35 cellular contexts compared by ENCODE assay signal in genomic region chr2:21055451-21055850, GRCh38. TPM values are rescaled to one million over a fixed set of nuclear protein-coding genes. Genes with fewer than 3 reads are reported as not detected.
"Had no signal": no experiment of that assay in that cellular context is flagged by ENCODE, and none has a peak within 500 bp of the region (broad histone marks: within the 10 kb centered on the region; RNA-seq: fewer than 3 reads in every experiment).

No MANE protein-coding gene starts in this region.

- H3K27me3 ChIP-seq: brain microvascular endothelial cell, MG63 had no signal

- H3K36me3 ChIP-seq: brain microvascular endothelial cell, MG63, SJCRH30 had no signal

- H3K4me1 ChIP-seq: SJCRH30 had no signal

- H3K9me3 ChIP-seq: MG63, SJCRH30 had no signal

- DNase-seq: activated B cell treated with CpG ODN at 0.5 μM for 24 hours; activated CD4-positive, alpha-beta memory T cell treated with anti-CD3 and anti-CD28 coated beads, Interleukin-2, amount 10 ng/mL, durations not matched to agents 7 days and 5 days; activated CD4-positive, alpha-beta T cell treated with anti-CD3 and anti-CD28 coated beads for 4 hours; activated CD4-positive, CD25-positive, alpha-beta regulatory T cell treated with anti-CD3 and anti-CD28 coated beads, Interleukin-2, amount 50 U/mL, for 72 hours; activated CD8-positive, alpha-beta memory T cell treated with anti-CD3 and anti-CD28 coated beads for 24 hours; activated CD8-positive, alpha-beta memory T cell treated with anti-CD3 and anti-CD28 coated beads, Interleukin-2, amount 10 ng/mL, durations not matched to agents 7 days and 5 days; activated CD8-positive, alpha-beta memory T cell treated with anti-CD3 and anti-CD28 coated beads, Interleukin-2, amount 50 U/mL, for 48 hours; activated effector memory CD4-positive, alpha-beta T cell treated with anti-CD3 and anti-CD28 coated beads, Interleukin-2, amount 50 U/mL, for 16 hours; activated naive CD4-positive, alpha-beta T cell; activated naive CD4-positive, alpha-beta T cell treated with anti-CD3 and anti-CD28 coated beads, Interleukin-2, amount 50 U/mL, for 16 hours; activated naive CD8-positive, alpha-beta T cell treated with anti-CD3 and anti-CD28 coated beads for 36 hours; activated T-cell treated with anti-CD3 and anti-CD28 coated beads, Interleukin-2, amount 50 U/mL, for 48 hours; amniotic stem cell; aorta; brain microvascular endothelial cell; Kasumi-1; KG1; MG63; NCI-H1048; NCI-H1105 treated with DMSO at 0.1 percent for 48 hours; NCI-H1436; NCI-H1694; NCI-H2029; NCI-H345; NCI-H526 treated with DMSO at 0.1 percent for 48 hours; NCI-H774; SHP77; SJCRH30; SW 1271; T-helper 1 cell; T-helper 2 cell; T-helper 9 cell had no signal

- H3K4me3 ChIP-seq: MG63, SJCRH30 had no signal

- H3K27ac ChIP-seq: brain microvascular endothelial cell, SJCRH30, VCaP had no signal

RNA-seq across cellular contexts. Expression of gene APOB, which starts 11.6 kb away (rescaled TPM):
- total RNA-seq: activated B cell treated with CpG ODN at 0.5 μM for 24 hours; activated CD4-positive, alpha-beta memory T cell treated with anti-CD3 and anti-CD28 coated beads, Interleukin-2, amount 10 ng/mL, durations not matched to agents 7 days and 5 days; activated CD8-positive, alpha-beta memory T cell treated with anti-CD3 and anti-CD28 coated beads, Interleukin-2, amount 10 ng/mL, durations not matched to agents 7 days and 5 days; activated naive CD8-positive, alpha-beta T cell treated with anti-CD3 and anti-CD28 coated beads for 36 hours; NCI-H460; RPMI7951 had no signal
